In genomic region chr14:43640718-43641267, GRCh38 we compare ENCODE assay signal across 6 cellular contexts.
"Had no signal": no experiment of that assay in that cellular context is flagged by ENCODE, and none has a peak within 500 bp of the region (broad histone marks: within the 10 kb centered on the region; RNA-seq: fewer than 3 reads in every experiment).

No MANE protein-coding gene starts in this region.

- H3K27ac ChIP-seq: GM23248 had no signal

- DNase-seq: GM23248, GOT3, H7, HFFc6, IMR-90, KG1 had no signal
